Comparison of ENCODE assay signal across 30 cellular contexts in the genomic region with DNA sequence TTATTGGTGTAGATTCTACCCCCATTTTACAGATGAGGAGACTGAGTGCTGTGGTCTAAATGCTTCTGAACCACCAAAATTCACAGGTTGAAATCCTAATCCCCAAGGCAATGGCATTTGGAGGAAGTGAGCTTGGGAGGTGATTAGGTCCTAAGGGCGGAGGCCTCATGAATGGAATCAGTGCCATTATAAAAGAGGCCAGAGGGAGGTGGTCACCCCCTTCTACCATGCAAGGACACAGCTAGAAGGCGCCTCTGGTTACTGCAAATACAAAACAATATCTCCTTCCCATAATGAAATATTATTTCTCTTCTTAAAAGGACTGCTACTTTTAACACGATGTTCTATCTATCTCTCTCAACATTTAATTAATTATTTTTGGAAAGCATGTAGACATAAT.
"Had no signal": no experiment of that assay in that cellular context is flagged by ENCODE, and none has a peak within 500 bp of the region (broad histone marks: within the 10 kb centered on the region; RNA-seq: fewer than 3 reads in every experiment).

No MANE protein-coding gene starts in this region.

- H3K27ac ChIP-seq: ascending aorta, breast epithelium, cardiac muscle cell, colonic mucosa, epithelial cell of prostate, esophagus squamous epithelium, gastroesophageal sphincter, heart right ventricle, WERI-Rb-1 had no signal

- H3K27me3 ChIP-seq: ascending aorta, breast epithelium, cardiac muscle cell, colonic mucosa, esophagus squamous epithelium, gastroesophageal sphincter, heart right ventricle had no signal

- H3K4me1 ChIP-seq: ascending aorta, breast epithelium, colonic mucosa, esophagus squamous epithelium, gastroesophageal sphincter had no signal

- H3K36me3 ChIP-seq: ascending aorta, breast epithelium, cardiac muscle cell, colonic mucosa, esophagus squamous epithelium, gastroesophageal sphincter, heart right ventricle, WERI-Rb-1 had no signal

- H3K9me3 ChIP-seq: breast epithelium, colonic mucosa, gastroesophageal sphincter had no signal

- DNase-seq: activated CD4-positive, alpha-beta memory T cell treated with anti-CD3 and anti-CD28 coated beads, Interleukin-2, amount 10 ng/mL, durations not matched to agents 7 days and 5 days; activated CD4-positive, alpha-beta T cell treated with anti-CD3 and anti-CD28 coated beads for 36 hours; activated CD4-positive, alpha-beta T cell treated with anti-CD3 and anti-CD28 coated beads, Interleukin-2, amount 10 ng/mL, durations not matched to agents 24 days and 14 days; activated CD4-positive, alpha-beta T cell treated with anti-CD3 and anti-CD28 coated beads, Interleukin-2, amount 50 U/mL, for 4 hours; activated CD4-positive, CD25-positive, alpha-beta regulatory T cell; activated CD4-positive, CD25-positive, alpha-beta regulatory T cell treated with anti-CD3 and anti-CD28 coated beads, Interleukin-2, amount 50 U/mL, for 72 hours; activated CD8-positive, alpha-beta memory T cell treated with anti-CD3 and anti-CD28 coated beads, Interleukin-2, amount 50 U/mL, for 48 hours; activated gamma-delta T cell; activated naive CD4-positive, alpha-beta T cell; activated naive CD4-positive, alpha-beta T cell treated with anti-CD3 and anti-CD28 coated beads, Interleukin-2, amount 10 ng/mL, durations not matched to agents 7 days and 5 days; activated naive CD8-positive, alpha-beta T cell treated with anti-CD3 and anti-CD28 coated beads, Interleukin-2, amount 10 ng/mL, durations not matched to agents 7 days and 5 days; activated T-cell treated with anti-CD3 and anti-CD28 coated beads for 4 hours; activated T-cell treated with anti-CD3 and anti-CD28 coated beads, Interleukin-2, amount 50 U/mL, for 24 hours; activated T-cell treated with anti-CD3 and anti-CD28 coated beads, Interleukin-2, amount 50 U/mL, for 72 hours; central memory CD4-positive, alpha-beta T cell; cerebellar nuclear complex; colonic mucosa; effector CD8-positive, alpha-beta T cell; esophagus squamous epithelium; foreskin melanocyte; heart right ventricle; T-helper 17 cell; T1000; WERI-Rb-1 had no signal

- H3K4me3 ChIP-seq: ascending aorta, breast epithelium, cardiac muscle cell, colonic mucosa, esophagus squamous epithelium, gastroesophageal sphincter, heart right ventricle had no signal

- ATAC-seq: activated CD4-positive, alpha-beta T cell treated with anti-CD3 and anti-CD28 coated beads for 36 hours; activated naive CD4-positive, alpha-beta T cell treated with anti-CD3 and anti-CD28 coated beads, Interleukin-2, amount 50 U/mL, for 72 hours; activated T-cell treated with anti-CD3 and anti-CD28 coated beads, Interleukin-2, amount 50 U/mL, for 72 hours; gastroesophageal sphincter; heart right ventricle; T-helper 17 cell had no signal
